Comparison of ENCODE assay signal across 23 cellular contexts in genomic region chr1:179372160-179372559, GRCh38. TPM values are rescaled to one million over a fixed set of nuclear protein-coding genes. Genes with fewer than 3 reads are reported as not detected.
A peak's percentile ranks its signal among the peaks of the same experiment; 100 is the strongest.
DNase-seq lines count a peak whose midpoint lies in the region; ATAC-seq, FAIRE-seq and TF ChIP-seq lines count a peak whose summit lies in the region.
"Had no signal": no experiment of that assay in that cellular context is flagged by ENCODE, and none has a peak within 500 bp of the region (broad histone marks: within the 10 kb centered on the region; RNA-seq: fewer than 3 reads in every experiment).

No MANE protein-coding gene starts in this region.

- no peaks in the 10 kb centered on the region for H3K36me3 Mint-ChIP-seq in activated naive CD8-positive, alpha-beta T cell treated with anti-CD3 and anti-CD28 coated beads, Interleukin-2, amount 10 ng/mL, durations not matched to agents 7 days and 5 days
- no peaks in the 10 kb centered on the region for H3K36me3 Mint-ChIP-seq in activated naive CD8-positive, alpha-beta T cell treated with anti-CD3 and anti-CD28 coated beads for 36 hours
- H3K36me3 Mint-ChIP-seq: CD14-positive monocyte; CD4-positive, alpha-beta memory T cell; CD4-positive, CD25-positive, alpha-beta regulatory T cell; CD8-positive, alpha-beta memory T cell had no signal

- FAIRE-seq in TTC549 (lab: Jason Lieb, UNC) (peak; percentile 58), islet of Langerhans (lab: Jason Lieb, UNC) (peak; percentile 5)
- FAIRE-seq: A204.1, G401.6, GM12878, GM12892, GM18507 had no signal

- no peak for TF ChIP-seq CTCF in left lung (IDR thresholded peaks at IDR 0.05)

- no peaks in the 10 kb centered on the region for H3K27me3 Mint-ChIP-seq in activated naive CD8-positive, alpha-beta T cell treated with anti-CD3 and anti-CD28 coated beads, Interleukin-2, amount 10 ng/mL, durations not matched to agents 7 days and 5 days
- no peaks in the 10 kb centered on the region for H3K27me3 Mint-ChIP-seq in activated naive CD8-positive, alpha-beta T cell treated with anti-CD3 and anti-CD28 coated beads for 36 hours

- H3K27me3 ChIP-seq in left lung: no peaks in the 10 kb centered on the region
- H3K27me3 ChIP-seq: BLaER1 had no signal

- no peak for DNase-seq in activated naive CD8-positive, alpha-beta T cell treated with anti-CD3 and anti-CD28 coated beads, Interleukin-2, amount 10 ng/mL, durations not matched to agents 7 days and 5 days
- DNase-seq in activated naive CD8-positive, alpha-beta T cell treated with anti-CD3 and anti-CD28 coated beads for 36 hours: no peak
- no peak for DNase-seq in left lung
- DNase-seq: 8988T; ACHN; BE2C; C1 segment of cervical spinal cord; CD4-positive, alpha-beta memory T cell; CD4-positive, CD25-positive, alpha-beta regulatory T cell; CD8-positive, alpha-beta memory T cell; COR-L47; DMS79 treated with DMSO at 0.1 percent for 48 hours had no signal

- peaks cover 4% of the 10 kb centered on the region for H3K4me1 Mint-ChIP-seq in activated naive CD8-positive, alpha-beta T cell treated with anti-CD3 and anti-CD28 coated beads, Interleukin-2, amount 10 ng/mL, durations not matched to agents 7 days and 5 days
- peaks cover 2% of the 10 kb centered on the region for H3K4me1 Mint-ChIP-seq in activated naive CD8-positive, alpha-beta T cell treated with anti-CD3 and anti-CD28 coated beads for 36 hours
- H3K4me1 Mint-ChIP-seq: CD14-positive monocyte; CD8-positive, alpha-beta memory T cell had no signal

- no peaks in the 10 kb centered on the region for H3K9me3 ChIP-seq in left lung
- H3K9me3 ChIP-seq: BE2C, BLaER1 had no signal

- no peak overlapping the region for H3K27ac ChIP-seq in left lung
- H3K27ac ChIP-seq: BLaER1 had no signal

- H3K4me3 Mint-ChIP-seq in activated naive CD8-positive, alpha-beta T cell treated with anti-CD3 and anti-CD28 coated beads, Interleukin-2, amount 10 ng/mL, durations not matched to agents 7 days and 5 days: no peak overlapping the region
- no peak overlapping the region for H3K4me3 Mint-ChIP-seq in activated naive CD8-positive, alpha-beta T cell treated with anti-CD3 and anti-CD28 coated beads for 36 hours
- H3K4me3 Mint-ChIP-seq: CD14-positive monocyte; CD4-positive, CD25-positive, alpha-beta regulatory T cell; CD8-positive, alpha-beta memory T cell had no signal

- H3K4me1 ChIP-seq in left lung: no peaks in the 10 kb centered on the region
- H3K4me1 ChIP-seq: BE2C, BLaER1 had no signal

- intact Hi-C loops in left lung (cut with DNase I): no loop called here

- peak overlapping the region; percentile 21 for H3K27ac Mint-ChIP-seq in activated naive CD8-positive, alpha-beta T cell treated with anti-CD3 and anti-CD28 coated beads, Interleukin-2, amount 10 ng/mL, durations not matched to agents 7 days and 5 days
- H3K27ac Mint-ChIP-seq in activated naive CD8-positive, alpha-beta T cell treated with anti-CD3 and anti-CD28 coated beads for 36 hours: no peak overlapping the region
- H3K27ac Mint-ChIP-seq: CD4-positive, CD25-positive, alpha-beta regulatory T cell had no signal

- ATAC-seq in activated naive CD8-positive, alpha-beta T cell treated with anti-CD3 and anti-CD28 coated beads, Interleukin-2, amount 10 ng/mL, durations not matched to agents 7 days and 5 days (ENCODE audit: low read depth): no peak
- ATAC-seq in left lung (no peak), GM21367 (IDR thresholded peaks at IDR 0.05; ENCODE audit: unreplicated experiment) (no peak)
- ATAC-seq: GM12878 had no signal

- POLR2A ChIA-PET in activated naive CD8-positive, alpha-beta T cell treated with anti-CD3 and anti-CD28 coated beads, Interleukin-2, amount 10 ng/mL, durations not matched to agents 7 days and 5 days (lab: Charles Lee): no interaction called here

- no peaks in the 10 kb centered on the region for H3K36me3 ChIP-seq in left lung
- H3K36me3 ChIP-seq: BE2C, BLaER1 had no signal

- H3K4me3 ChIP-seq in left lung: no peak overlapping the region
- H3K4me3 ChIP-seq: BLaER1, GM12878 had no signal

- H3K9me3 Mint-ChIP-seq in activated naive CD8-positive, alpha-beta T cell treated with anti-CD3 and anti-CD28 coated beads, Interleukin-2, amount 10 ng/mL, durations not matched to agents 7 days and 5 days: no peaks in the 10 kb centered on the region
- no peaks in the 10 kb centered on the region for H3K9me3 Mint-ChIP-seq in activated naive CD8-positive, alpha-beta T cell treated with anti-CD3 and anti-CD28 coated beads for 36 hours
- H3K9me3 Mint-ChIP-seq: CD14-positive monocyte; CD4-positive, alpha-beta memory T cell; CD4-positive, CD25-positive, alpha-beta regulatory T cell; CD8-positive, alpha-beta memory T cell had no signal

RNA-seq across cellular contexts. Expression of gene AXDND1, which starts 6.4 kb away (rescaled TPM):
- total RNA-seq in activated naive CD8-positive, alpha-beta T cell treated with anti-CD3 and anti-CD28 coated beads, Interleukin-2, amount 10 ng/mL, durations not matched to agents 7 days and 5 days: under 1 TPM; 0.64 to 0.85 TPM
- total RNA-seq in activated naive CD8-positive, alpha-beta T cell treated with anti-CD3 and anti-CD28 coated beads for 36 hours: under 1 TPM; 0.56 to 0.64 TPM
- total RNA-seq in left lung: under 1 TPM in 1 of 2 donors, not detected in 1; 0.58 TPM
- total RNA-seq: A673; CD4-positive, CD25-positive, alpha-beta regulatory T cell had no signal
